Comparison of ENCODE assay signal across 8 cellular contexts in the genomic region with DNA sequence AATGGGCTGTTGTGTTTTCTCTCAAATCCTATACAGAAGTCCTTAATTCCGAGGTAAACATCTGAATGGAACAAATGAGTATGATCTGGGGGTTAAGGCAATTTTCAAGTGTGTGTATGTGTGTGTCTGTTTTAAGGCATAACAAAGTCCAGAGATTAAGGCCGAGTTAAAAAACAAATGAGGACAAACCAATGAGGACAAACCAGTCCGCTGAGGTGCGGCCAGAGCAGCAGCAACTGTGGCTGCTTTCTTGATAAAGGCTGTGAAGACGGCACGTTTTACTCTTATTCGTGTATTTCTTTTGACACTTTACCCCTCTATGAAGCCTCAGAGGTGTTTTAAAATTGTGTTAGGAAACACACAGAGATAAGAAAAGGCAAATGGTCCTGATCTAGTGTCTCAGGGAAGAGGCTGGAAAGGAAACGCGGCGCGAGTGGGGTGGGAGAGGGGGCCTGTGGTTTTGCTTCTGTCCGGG. TPM values are rescaled to one million over a fixed set of nuclear protein-coding genes. Genes with fewer than 3 reads are reported as not detected.
DNase-seq lines count a peak whose midpoint lies in the region; ATAC-seq, FAIRE-seq and TF ChIP-seq lines count a peak whose summit lies in the region.

No MANE protein-coding gene starts in this region.

- FAIRE-seq in endothelial cell of umbilical vein (lab: Jason Lieb, UNC), result peak; percentile 62

- intact Hi-C loops in endothelial cell of umbilical vein (cut with micrococcal nuclease), result loop anchor here (1.0 to 10.0 kb wide), 6 partner anchors 78 to 1804 kb away; a partner anchor contains a TSS

- no peak for TF ChIP-seq POLR2A in endothelial cell of umbilical vein (IDR thresholded peaks at IDR 0.05; ENCODE audit: low read depth, low read length)

- BruUV-seq in endothelial cell of umbilical vein (replicated peaks; lab: Mats Ljungman, UMichigan), result no TSS peak

- H3K4me1 ChIP-seq in endothelial cell of umbilical vein (ENCODE audit: control insufficient read depth, extremely low read depth, insufficient read depth, low read length), result peaks cover 27% of the 10 kb centered on the region

- H3K9me3 Mint-ChIP-seq in nephron, result peaks cover 4% of the 10 kb centered on the region

- H3K9me1 ChIP-seq in endothelial cell of umbilical vein (replicated peaks; ENCODE audit: control insufficient read depth, extremely low read depth, insufficient read depth, low read length), result no peaks in the 10 kb centered on the region

- peaks cover 4% of the 10 kb centered on the region for H3K27me3 Mint-ChIP-seq in nephron (ENCODE audit: low read depth)

- H3K9ac ChIP-seq in endothelial cell of umbilical vein (replicated peaks; ENCODE audit: extremely low read depth, insufficient read depth, low read length), result peak overlapping the region; percentile 92

- DNase-seq in NCI-H69 (lab: John Stamatoyannopoulos, UW) (peak; percentile 69), endothelial cell of umbilical vein (ENCODE audit: low read depth, low spot score) (peak; percentile 72), NCI-H1092 (lab: John Stamatoyannopoulos, UW) (no peak)

- H3K36me3 Mint-ChIP-seq in nephron (ENCODE audit: low read depth), result no peaks in the 10 kb centered on the region

- POLR2A ChIA-PET in endothelial cell of umbilical vein (lab: Charles Lee), result no interaction called here

- dilution Hi-C loops in endothelial cell of umbilical vein (cut with MboI; ENCODE audit: extremely low pct_ligation_motif_present, low sequenced_read_pairs), result no loop called here

- no peak for TF ChIP-seq CTCF in C4-2B (conservative IDR thresholded peaks at IDR 0.05)
- no peak for TF ChIP-seq CTCF in endothelial cell of umbilical vein (IDR thresholded peaks at IDR 0.05; ENCODE audit: extremely low read depth in 1 of 2, insufficient read depth in 1 of 2, low read depth in 1 of 2, low read length in 2 of 2)
- TF ChIP-seq CTCF in nephron (IDR thresholded peaks at IDR 0.05; ENCODE audit: unreplicated experiment in 3 of 3), result no peak

- peak overlapping the region; percentile 80 for H3K4me2 ChIP-seq in endothelial cell of umbilical vein (ENCODE audit: insufficient read depth, low read length)

- peak overlapping the region; percentile 80 for H2AFZ ChIP-seq in endothelial cell of umbilical vein (ENCODE audit: low read depth, low read length)

- CTCF ChIA-PET in endothelial cell of umbilical vein (lab: Charles Lee), result interaction anchor here (1.0 to 6.5 kb wide), 18 partner anchors 10 to 791 kb away, joined by 3 to 122 read pairs (median 6); no protein-coding TSS in a partner anchor

- H3K27ac ChIP-seq in C4-2B, result peak overlapping the region; percentile 95
- H3K27ac ChIP-seq in endothelial cell of umbilical vein (ENCODE audit: insufficient read depth, low read depth, low read length), result peak overlapping the region; percentile 86

- no peaks in the 10 kb centered on the region for H3K36me3 ChIP-seq in endothelial cell of umbilical vein (ENCODE audit: control insufficient read depth in 2 of 2, extremely low read depth in 1 of 2, insufficient read depth in 2 of 2, low read length in 2 of 2)

- peaks cover 30% of the 10 kb centered on the region for H3K4me1 Mint-ChIP-seq in nephron

- no peaks in the 10 kb centered on the region for H4K20me1 ChIP-seq in endothelial cell of umbilical vein (replicated peaks; ENCODE audit: control insufficient read depth, extremely low read depth, insufficient read depth, low read length)

- no peaks in the 10 kb centered on the region for H3K27me3 ChIP-seq in endothelial cell of umbilical vein (ENCODE audit: control insufficient read depth in 2 of 2, insufficient read depth in 2 of 2, low read length in 2 of 2)

- H3K4me3 Mint-ChIP-seq in nephron, result peak overlapping the region; percentile 93 to 98 (median 93)

- no peak for ATAC-seq in HG02588 (IDR thresholded peaks at IDR 0.05; ENCODE audit: unreplicated experiment)
- ATAC-seq in HG03139 (IDR thresholded peaks at IDR 0.05; ENCODE audit: unreplicated experiment), result no peak
- ATAC-seq in HG03135 (IDR thresholded peaks at IDR 0.05; ENCODE audit: unreplicated experiment), result no peak

- H3K4me3 ChIP-seq in endothelial cell of umbilical vein (replicated peaks in 1 of 3; ENCODE audit: insufficient read depth in 1 of 3, low read depth in 1 of 3, low read length in 3 of 3), result peak overlapping the region; percentile 77 to 84 (median 81)

- H3K79me2 ChIP-seq in endothelial cell of umbilical vein (ENCODE audit: control insufficient read depth, insufficient read depth, low read length), result peaks cover 29% of the 10 kb centered on the region

- H3K27ac Mint-ChIP-seq in nephron, result peak overlapping the region; percentile 88 to 97 (median 92)

- H3K9me3 ChIP-seq in endothelial cell of umbilical vein (replicated peaks; ENCODE audit: control insufficient read depth, insufficient read depth, low read length), result no peaks in the 10 kb centered on the region

TF ChIP-seq in endothelial cell of umbilical vein, 7 proteins besides CTCF, POLR2A, EP300 and RAD21:
- TF ChIP-seq POLR2AphosphoS5 (IDR thresholded peaks at IDR 0.05; ENCODE audit: insufficient read depth, low read depth, low read length) (no peak), EZH2 (IDR thresholded peaks at IDR 0.05; ENCODE audit: borderline replicate concordance, low read depth, low read length, severe bottlenecking) (no peak), FOS (IDR thresholded peaks at IDR 0.05; ENCODE audit: borderline replicate concordance, insufficient read depth, low read length) (no peak), GATA2 (IDR thresholded peaks at IDR 0.05; ENCODE audit: insufficient read depth, insufficient read length, low read depth, low read length) (no peak), JUN (IDR thresholded peaks at IDR 0.05; ENCODE audit: borderline replicate concordance, insufficient read depth, insufficient read length, low read depth) (no peak), MYC (IDR thresholded peaks at IDR 0.05; ENCODE audit: low read depth, low read length) (no peak)
- TF ChIP-seq, protein P1, sequence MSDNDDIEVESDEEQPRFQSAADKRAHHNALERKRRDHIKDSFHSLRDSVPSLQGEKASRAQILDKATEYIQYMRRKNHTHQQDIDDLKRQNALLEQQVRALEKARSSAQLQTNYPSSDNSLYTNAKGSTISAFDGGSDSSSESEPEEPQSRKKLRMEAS (IDR thresholded peaks at IDR 0.05; ENCODE audit: insufficient read depth, insufficient read length), result no peak

RNA-seq across cellular contexts. Expression of a gene that starts 0.5 kb away (rescaled TPM):
- total RNA-seq in endothelial cell of umbilical vein, result 43.0 and 53.8 TPM in 2 replicates
- 24.4 and 24.7 TPM in 2 replicates for polyA plus RNA-seq in endothelial cell of umbilical vein
- 28.6 and 29.3 TPM in 2 replicates for polyA plus RNA-seq in endothelial cell of umbilical vein (2011; cell fraction: cytosol; rRNA removed)
- polyA plus RNA-seq in endothelial cell of umbilical vein (2011; cell fraction: nucleus; rRNA removed), result 38.7 and 44.8 TPM in 2 replicates
- 27.3 and 33.7 TPM in 2 replicates for polyA plus RNA-seq in endothelial cell of umbilical vein (2012)
- polyA minus RNA-seq in endothelial cell of umbilical vein, result 54.1 and 69.8 TPM in 2 replicates
- not detected for polyA minus RNA-seq in endothelial cell of umbilical vein (2011; cell fraction: cytosol; rRNA and poly(A)+ RNA removed)
- 128 and 148 TPM in 2 replicates for polyA minus RNA-seq in endothelial cell of umbilical vein (2011; cell fraction: nucleus; rRNA and poly(A)+ RNA removed)
